ENCODE assay signal across 1 cellular context in genomic region chr15:62465173-62465572, GRCh38.
TF ChIP-seq lines count a peak whose summit lies in the region.

No MANE protein-coding gene starts in this region.

TF ChIP-seq in WTC11, 78 proteins besides CTCF, POLR2A, EP300 and RAD21 (continued from another document):
- TF ChIP-seq, protein P1, sequence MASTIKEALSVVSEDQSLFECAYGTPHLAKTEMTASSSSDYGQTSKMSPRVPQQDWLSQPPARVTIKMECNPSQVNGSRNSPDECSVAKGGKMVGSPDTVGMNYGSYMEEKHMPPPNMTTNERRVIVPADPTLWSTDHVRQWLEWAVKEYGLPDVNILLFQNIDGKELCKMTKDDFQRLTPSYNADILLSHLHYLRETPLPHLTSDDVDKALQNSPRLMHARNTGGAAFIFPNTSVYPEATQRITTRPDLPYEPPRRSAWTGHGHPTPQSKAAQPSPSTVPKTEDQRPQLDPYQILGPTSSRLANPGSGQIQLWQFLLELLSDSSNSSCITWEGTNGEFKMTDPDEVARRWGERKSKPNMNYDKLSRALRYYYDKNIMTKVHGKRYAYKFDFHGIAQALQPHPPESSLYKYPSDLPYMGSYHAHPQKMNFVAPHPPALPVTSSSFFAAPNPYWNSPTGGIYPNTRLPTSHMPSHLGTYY (CRISPR knock-in tag; IDR thresholded peaks at IDR 0.05): no peak
- TF ChIP-seq ZNF232 (CRISPR knock-in tag; IDR thresholded peaks at IDR 0.05) (no peak), TEAD4 (CRISPR knock-in tag; IDR thresholded peaks at IDR 0.05) (no peak), SOX15 (CRISPR knock-in tag; IDR thresholded peaks at IDR 0.05) (no peak), RORB (CRISPR knock-in tag; IDR thresholded peaks at IDR 0.05) (no peak), NR3C1 (CRISPR knock-in tag; conservative IDR thresholded peaks at IDR 0.05; ENCODE audit: low read depth) (no peak), AR (CRISPR knock-in tag; IDR thresholded peaks at IDR 0.05) (no peak), USF1 (CRISPR knock-in tag; IDR thresholded peaks at IDR 0.05) (no peak), ZNF416 (CRISPR knock-in tag; IDR thresholded peaks at IDR 0.05) (no peak), ATF1 (CRISPR knock-in tag; IDR thresholded peaks at IDR 0.05) (no peak), ZNF219 (CRISPR knock-in tag; IDR thresholded peaks at IDR 0.05; ENCODE audit: borderline replicate concordance) (no peak)
- TF ChIP-seq, protein P2, sequence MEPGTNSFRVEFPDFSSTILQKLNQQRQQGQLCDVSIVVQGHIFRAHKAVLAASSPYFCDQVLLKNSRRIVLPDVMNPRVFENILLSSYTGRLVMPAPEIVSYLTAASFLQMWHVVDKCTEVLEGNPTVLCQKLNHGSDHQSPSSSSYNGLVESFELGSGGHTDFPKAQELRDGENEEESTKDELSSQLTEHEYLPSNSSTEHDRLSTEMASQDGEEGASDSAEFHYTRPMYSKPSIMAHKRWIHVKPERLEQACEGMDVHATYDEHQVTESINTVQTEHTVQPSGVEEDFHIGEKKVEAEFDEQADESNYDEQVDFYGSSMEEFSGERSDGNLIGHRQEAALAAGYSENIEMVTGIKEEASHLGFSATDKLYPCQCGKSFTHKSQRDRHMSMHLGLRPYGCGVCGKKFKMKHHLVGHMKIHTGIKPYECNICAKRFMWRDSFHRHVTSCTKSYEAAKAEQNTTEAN (CRISPR knock-in tag; IDR thresholded peaks at IDR 0.05): no peak
- TF ChIP-seq, protein P3, sequence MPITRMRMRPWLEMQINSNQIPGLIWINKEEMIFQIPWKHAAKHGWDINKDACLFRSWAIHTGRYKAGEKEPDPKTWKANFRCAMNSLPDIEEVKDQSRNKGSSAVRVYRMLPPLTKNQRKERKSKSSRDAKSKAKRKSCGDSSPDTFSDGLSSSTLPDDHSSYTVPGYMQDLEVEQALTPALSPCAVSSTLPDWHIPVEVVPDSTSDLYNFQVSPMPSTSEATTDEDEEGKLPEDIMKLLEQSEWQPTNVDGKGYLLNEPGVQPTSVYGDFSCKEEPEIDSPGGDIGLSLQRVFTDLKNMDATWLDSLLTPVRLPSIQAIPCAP (CRISPR knock-in tag; IDR thresholded peaks at IDR 0.05): no peak
